ENCODE assay signal across 1 cellular context in the genomic region with DNA sequence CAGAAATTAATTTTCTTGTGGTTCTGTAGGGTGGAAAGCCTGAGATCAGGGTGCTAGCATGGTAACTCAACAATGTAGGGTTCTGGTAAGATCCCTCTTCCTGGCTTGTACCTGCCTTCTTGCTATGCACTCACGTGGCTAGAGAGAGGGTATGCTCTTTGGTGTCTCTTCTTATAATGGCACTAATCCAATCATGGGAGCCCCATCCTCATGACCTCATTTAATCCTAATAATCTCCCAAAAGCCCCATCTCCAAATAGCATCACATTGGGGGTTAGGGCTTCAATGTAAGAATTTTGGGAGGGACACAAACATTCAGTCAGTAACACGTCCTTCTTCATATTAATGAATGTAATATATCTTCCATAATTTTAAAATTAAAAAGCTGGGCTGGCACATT.
TF ChIP-seq lines count a peak whose summit lies in the region.

No MANE protein-coding gene starts in this region.

TF ChIP-seq in HepG2, 621 proteins besides CTCF, POLR2A, EP300 and RAD21:
- TF ChIP-seq ZNF772 (CRISPR knock-in tag; IDR thresholded peaks at IDR 0.05) (no peak), ZNF264 (CRISPR knock-in tag; IDR thresholded peaks at IDR 0.05) (peak; percentile 97)
TF ChIP-seq in HepG2: peak in this region for 1.
